Comparison of ENCODE assay signal across 8 cellular contexts in genomic region chr6:135053433-135053832, GRCh38. TPM values are rescaled to one million over a fixed set of nuclear protein-coding genes. Genes with fewer than 3 reads are reported as not detected.
DNase-seq lines count a peak whose midpoint lies in the region; ATAC-seq, FAIRE-seq and TF ChIP-seq lines count a peak whose summit lies in the region.

No MANE protein-coding gene starts in this region.

- no peak for DNase-seq in AG09309 (ENCODE audit: low read depth)
- peak in 1 of 4 experiments; percentile 44 for DNase-seq in K562 (ENCODE audit: extremely low read depth in 1 of 4, low spot score in 3 of 4)
- no peak for DNase-seq in mesenteric fat pad (ENCODE audit: low spot score)
- DNase-seq in GM12892 (ENCODE audit: insufficient read length), result no peak
- DNase-seq in anterior cingulate cortex (lab: John Stamatoyannopoulos, UW), result no peak

- no peak overlapping the region; the same call in 1 of the 2 replicates for H2AFZ ChIP-seq in K562 (ENCODE audit: low read depth, low read length)

- no peak for TF ChIP-seq RAD21 in K562 (CRISPR knock-in tag; conservative IDR thresholded peaks at IDR 0.05 in 1 of 2, IDR thresholded peaks at IDR 0.05 in 1 of 2)

- H3K4me2 ChIP-seq in K562 (ENCODE audit: insufficient read depth, low read length), result peak overlapping the region; percentile 89

- CTCF ChIA-PET in K562 (lab: Yijun Ruan, JAX; ENCODE audit: low intra/inter-chr PET ratio), result no interaction called here

- peaks cover 10% of the 10 kb centered on the region for H3K4me1 ChIP-seq in HUES64 (ENCODE audit: insufficient read depth, low read length)
- H3K4me1 ChIP-seq in K562 (replicated peaks in 1 of 2; ENCODE audit: control insufficient read depth in 2 of 2, insufficient read depth in 2 of 2, low read length in 2 of 2), result peaks cover 3 to 15% of the 10 kb centered on the region in 2 experiments; a peak in 4 of 5 replicates
- H3K4me1 ChIP-seq in mesodermal cell (ENCODE audit: control insufficient read depth, insufficient read depth, low read length, poor library complexity, severe bottlenecking), result no peaks in the 10 kb centered on the region

- peak; percentile 31 for ATAC-seq in K562
- no peak for ATAC-seq in HG02763 (IDR thresholded peaks at IDR 0.05; ENCODE audit: unreplicated experiment)

- H3K79me2 ChIP-seq in K562 (ENCODE audit: control insufficient read depth, insufficient read depth, low read length), result peaks cover 71% of the 10 kb centered on the region

- no peaks in the 10 kb centered on the region for H3K9me1 ChIP-seq in K562 (ENCODE audit: control insufficient read depth, insufficient read depth, low read length)

- in situ Hi-C loops in K562 (cut with MboI), result no loop called here

- WGBS in HUES64, result 38% methylated on average over 1 of the region's 2 CpGs
- WGBS in K562 (ENCODE audit: insufficient coverage, low coverage, missing lambda C conversion rate), result 2% methylated on average over 2 of the region's 2 CpGs
- no CpG with 5 or more reads among the region's 2 CpGs for WGBS in mesodermal cell (ENCODE audit: insufficient coverage in 2 of 2), 2 experiments

- H3K27me3 ChIP-seq in HUES64 (ENCODE audit: insufficient read depth, low read length) (no peaks in the 10 kb centered on the region), K562 (ENCODE audit: control insufficient read depth in 2 of 2, insufficient read depth in 2 of 2, low read length in 2 of 2) (no peaks in the 10 kb centered on the region)

- H4K20me1 ChIP-seq in K562 (replicated peaks; ENCODE audit: control insufficient read depth, insufficient read depth, low read length), result 0 out of 2 replicates have a peak, but pooled peaks cover 3% of the 10 kb centered on the region

- H3K36me3 ChIP-seq in HUES64 (ENCODE audit: insufficient read depth, low read length) (peaks cover 19% of the 10 kb centered on the region), K562 (ENCODE audit: control insufficient read depth, insufficient read depth, low read length) (peaks cover 37% of the 10 kb centered on the region), mesodermal cell (ENCODE audit: control insufficient read depth, insufficient read depth, low read length) (peaks cover 27% of the 10 kb centered on the region)

- H3K9me3 ChIP-seq in HUES64 (ENCODE audit: insufficient read depth, low read depth, low read length) (no peaks in the 10 kb centered on the region), K562 (replicated peaks; ENCODE audit: control insufficient read depth, insufficient read depth, low read depth, low read length) (no peaks in the 10 kb centered on the region), mesodermal cell (ENCODE audit: control insufficient read depth, low read length) (no peaks in the 10 kb centered on the region)

- intact Hi-C loops in K562 (cut with micrococcal nuclease), result loop anchor here (5.0 kb wide), 1 partner anchor 269 kb away; no protein-coding TSS in a partner anchor

- H3K27ac ChIP-seq in HUES64 (ENCODE audit: low read depth, low read length) (no peak overlapping the region), K562 (ENCODE audit: extremely low read depth, low read depth, low read length) (peak overlapping the region; percentile 94), mesodermal cell (ENCODE audit: low read depth, low read length, severe bottlenecking) (no peak overlapping the region)

- TF ChIP-seq POLR2A in K562 (conservative IDR thresholded peaks at IDR 0.05) (no peak), GM12892 (IDR thresholded peaks at IDR 0.05; ENCODE audit: low read depth, low read length) (no peak)

- TF ChIP-seq CTCF in AG09309 (IDR thresholded peaks at IDR 0.05; ENCODE audit: control insufficient read depth, insufficient read depth, low read depth, low read length, missing control alignments) (no peak), K562 (IDR thresholded peaks at IDR 0.05 in 2 of 3, conservative IDR thresholded peaks at IDR 0.05 in 1 of 3; ENCODE audit: insufficient read depth in 2 of 3, low read depth in 1 of 3, low read length in 3 of 3) (no peak)

- POLR2A ChIA-PET in K562 (lab: Yijun Ruan, JAX), result interaction anchor here (0.8 to 3.7 kb wide), 7 partner anchors 7 to 482 kb away, joined by 3 to 36 read pairs (median 11); no protein-coding TSS in a partner anchor

- no TSS peak for BruUV-seq in K562 (replicated peaks; lab: Mats Ljungman, UMichigan)

- peak overlapping the region; percentile 96 for H3K9ac ChIP-seq in HUES64 (ENCODE audit: low read depth, low read length)
- H3K9ac ChIP-seq in K562 (ENCODE audit: insufficient read depth in 1 of 2, low read depth in 2 of 2, low read length in 2 of 2), result peak overlapping the region in 1 of 2 experiments; percentile 95; a peak in 2 of 4 replicates

- FAIRE-seq in K562 (lab: Jason Lieb, UNC) (no peak), GM12892 (lab: Jason Lieb, UNC) (no peak)

- H3K4me3 ChIP-seq in AG09309 (ENCODE audit: control insufficient read depth, low read depth, low read length), result peak overlapping the region; percentile 57; the same call in 1 of the 2 replicates
- H3K4me3 ChIP-seq in HUES64 (ENCODE audit: low read length), result peak overlapping the region; percentile 91
- H3K4me3 ChIP-seq in K562, result peak overlapping the region; percentile 70
- H3K4me3 ChIP-seq in mesodermal cell (ENCODE audit: extremely low read depth, insufficient read depth, low read length, poor library complexity, severe bottlenecking), result peak overlapping the region; percentile 93

- TF ChIP-seq EP300 in K562 (IDR thresholded peaks at IDR 0.05; ENCODE audit: low read length), result no peak

TF ChIP-seq in K562, 482 proteins besides CTCF, POLR2A, EP300 and RAD21 (continues in another document):
- TF ChIP-seq PRDM10 (IDR thresholded peaks at IDR 0.05; ENCODE audit: partially characterized antibody), result no peak
- TF ChIP-seq ZFX (CRISPR knock-in tag; IDR thresholded peaks at IDR 0.05), result 0 out of 2 replicates have a peak, but pooled peaks have one; percentile 19
- TF ChIP-seq RBFOX2 (IDR thresholded peaks at IDR 0.05; ENCODE audit: low read depth, low read length), result 0 out of 2 replicates have a peak, but pooled peaks have one; percentile 38

RNA-seq across cellular contexts. Expression of gene HBS1L, which starts 1.2 kb away (rescaled TPM):
- polyA plus RNA-seq in HUES64 (2013, experiment 1 of 2), result 66.5 TPM
- polyA plus RNA-seq in HUES64 (2013, experiment 2 of 2), result 67.6 TPM
- total RNA-seq in K562 (2011; cell fraction: chromatin; rRNA removed; ENCODE audit: low replicate concordance), result 82.7 and 242 TPM in 2 replicates
- 27.5 and 35.5 TPM in 2 replicates for total RNA-seq in K562 (2011; cell fraction: nucleolus; rRNA removed)
- 68.2 and 121 TPM in 2 replicates for total RNA-seq in K562 (2011; cell fraction: nucleoplasm; rRNA removed)
- total RNA-seq in K562 (2014; rRNA removed), result 133 and 145 TPM in 2 replicates
- 184 and 207 TPM in 2 replicates for total RNA-seq in K562 (2014; rRNA removed; fragmentation: Illumina TruSeq; extraction: Trizol)
- total RNA-seq in K562 (2015; rRNA removed; fragmentation: Illumina TruSeq; extraction: Trizol), result 161 and 170 TPM in 2 replicates
- 128 and 140 TPM in 2 replicates for total RNA-seq in K562 (2021)
- 131 and 175 TPM in 2 replicates for polyA plus RNA-seq in K562 (2011; rRNA removed)
- polyA plus RNA-seq in K562 (2011; cell fraction: cytosol; rRNA removed), result 34.0 and 60.3 TPM in 2 replicates
- polyA plus RNA-seq in K562 (2011; cell fraction: nucleus; rRNA removed), result 57.7 and 92.5 TPM in 2 replicates
- polyA plus RNA-seq in K562 (2012), result 75.8 and 104 TPM in 2 replicates
- polyA plus RNA-seq in K562 (2014; fragmentation: Illumina TruSeq; extraction: Trizol), result 117 and 121 TPM in 2 replicates
- 100 to 1,000 TPM; 101 to 199 TPM for polyA plus RNA-seq in K562 (2014; fragmentation: Nextera tagmentation; extraction: Ambion mirVana)
- polyA plus RNA-seq in K562 (2014; rRNA removed), result 115 and 120 TPM in 2 replicates
- polyA minus RNA-seq in K562 (2011; rRNA and poly(A)+ RNA removed), result 345 and 377 TPM in 2 replicates
- polyA minus RNA-seq in K562 (2011; cell fraction: cytosol; rRNA and poly(A)+ RNA removed), result 82.5 and 96.0 TPM in 2 replicates
- 84.1 and 152 TPM in 2 replicates for polyA minus RNA-seq in K562 (2011; cell fraction: nucleus; rRNA and poly(A)+ RNA removed)
- 67.8 TPM for polyA plus RNA-seq in mesodermal cell (2013, experiment 1 of 2)
- polyA plus RNA-seq in mesodermal cell (2013, experiment 2 of 2), result 76.3 TPM
- 66.4 TPM for total RNA-seq in mesenteric fat pad
- polyA plus RNA-seq in GM12892 (2012; ENCODE audit: missing spikeins), result 90.0 TPM
